Comparison of ENCODE assay signal across 16 cellular contexts in the genomic region with DNA sequence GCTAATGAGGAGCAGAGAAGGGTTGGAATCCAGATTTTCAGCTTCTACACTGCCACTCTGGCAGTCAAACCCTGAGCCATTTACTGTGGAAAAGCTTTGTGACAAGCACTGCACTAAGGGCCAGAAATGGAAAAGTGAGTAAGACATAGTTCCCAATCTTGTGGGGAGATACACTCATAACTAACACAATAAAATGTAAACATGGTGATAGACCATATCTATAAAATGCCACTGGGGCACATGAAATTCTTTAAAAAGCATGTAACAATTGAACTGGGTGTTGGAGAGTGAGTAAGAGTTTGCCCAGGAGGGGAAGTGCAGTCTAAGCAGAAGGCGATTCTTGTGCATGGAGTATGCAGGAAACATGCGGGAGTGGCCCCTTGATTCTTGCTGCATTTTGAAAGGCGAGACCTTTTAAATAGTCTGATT. TPM values are rescaled to one million over a fixed set of nuclear protein-coding genes. Genes with fewer than 3 reads are reported as not detected.
DNase-seq lines count a peak whose midpoint lies in the region; ATAC-seq and TF ChIP-seq lines count a peak whose summit lies in the region.
"Had no signal": no experiment of that assay in that cellular context is flagged by ENCODE, and none has a peak within 500 bp of the region (broad histone marks: within the 10 kb centered on the region; RNA-seq: fewer than 3 reads in every experiment).

No MANE protein-coding gene starts in this region.

- TF ChIP-seq CTCF in HFF-Myc (IDR thresholded peaks at IDR 0.05; ENCODE audit: low read depth, low read length, missing control alignments) (no peak), foreskin keratinocyte (conservative IDR thresholded peaks at IDR 0.05) (no peak)

- H3K36me3 ChIP-seq in ACC112 (ENCODE audit: insufficient read depth, low read length) (no peaks in the 10 kb centered on the region), adipocyte (ENCODE audit: control insufficient read depth, insufficient read depth, low read length, severe bottlenecking) (no peaks in the 10 kb centered on the region)
- H3K36me3 ChIP-seq: cardiac muscle cell, esophagus squamous epithelium, upper lobe of right lung had no signal

- no peak overlapping the region for H2AFZ ChIP-seq in ACC112 (ENCODE audit: low read length, unreplicated experiment)

- peak overlapping the region; percentile 24; the same call in 1 of the 2 replicates for H3K4me3 ChIP-seq in ACC112 (ENCODE audit: low read depth, low read length)
- no peak overlapping the region for H3K4me3 ChIP-seq in HFF-Myc (replicated peaks; ENCODE audit: low read depth, low read length)
- no peak overlapping the region for H3K4me3 ChIP-seq in adipocyte (ENCODE audit: low read length)
- H3K4me3 ChIP-seq: cardiac muscle cell, esophagus squamous epithelium, upper lobe of right lung had no signal

- H3K4me1 ChIP-seq in ACC112 (ENCODE audit: control insufficient read depth, insufficient read depth, low read length, unreplicated experiment) (peaks cover 27% of the 10 kb centered on the region), adipocyte (ENCODE audit: control insufficient read depth, insufficient read depth, low read length) (peaks cover 17% of the 10 kb centered on the region), foreskin keratinocyte (peaks cover 3% of the 10 kb centered on the region)
- H3K4me1 ChIP-seq: esophagus squamous epithelium, upper lobe of right lung had no signal

- DNase-seq in HFF-Myc (ENCODE audit: extremely low read depth, low read depth) (peak; percentile 22), adipocyte (ENCODE audit: low read depth) (peak; percentile 68), foreskin keratinocyte (peak; percentile 52 to 84), hypothalamus (lab: John Stamatoyannopoulos, UW) (no peak), CD1c-positive myeloid dendritic cell (ENCODE audit: extremely low spot score) (no peak)
- DNase-seq: activated T-cell treated with anti-CD3 and anti-CD28 coated beads, Interleukin-2, amount 50 U/mL, for 48 hours; esophagus squamous epithelium; natural killer cell; NCI-H1436 treated with DMSO at 0.1 percent for 48 hours; NCI-H774; upper lobe of right lung had no signal

- ATAC-seq in foreskin keratinocyte (peak; percentile 80), HG02938 (IDR thresholded peaks at IDR 0.05; ENCODE audit: unreplicated experiment) (no peak), GM21723 (IDR thresholded peaks at IDR 0.05; ENCODE audit: unreplicated experiment) (no peak)
- ATAC-seq: natural killer cell, upper lobe of right lung had no signal

- H3K9me3 ChIP-seq in adipocyte (ENCODE audit: control insufficient read depth, low read length) = no peaks in the 10 kb centered on the region
- H3K9me3 ChIP-seq: esophagus squamous epithelium, upper lobe of right lung had no signal

- H3K79me2 ChIP-seq in ACC112 (ENCODE audit: control insufficient read depth, insufficient read depth, low read length, unreplicated experiment) = no peaks in the 10 kb centered on the region

- peak overlapping the region; percentile 99 for H3K27ac ChIP-seq in ACC112 (ENCODE audit: low read depth, low read length)
- H3K27ac ChIP-seq in foreskin keratinocyte = no peak overlapping the region
- H3K27ac ChIP-seq: cardiac muscle cell, esophagus squamous epithelium, upper lobe of right lung had no signal

- H3K27me3 ChIP-seq in ACC112 (ENCODE audit: insufficient read depth, low read length) = no peaks in the 10 kb centered on the region
- H3K27me3 ChIP-seq in adipocyte (replicated peaks; ENCODE audit: control insufficient read depth, insufficient read depth, low read length) = no peaks in the 10 kb centered on the region
- H3K27me3 ChIP-seq in foreskin keratinocyte = no peaks in the 10 kb centered on the region
- H3K27me3 ChIP-seq: cardiac muscle cell, esophagus squamous epithelium, upper lobe of right lung had no signal

- H3K9ac ChIP-seq in adipocyte (ENCODE audit: low read length) = peak overlapping the region; percentile 24

RNA-seq across cellular contexts. Expression of gene ANXA5, which starts 32.0 kb away (rescaled TPM):
- total RNA-seq in foreskin keratinocyte = 445 and 484 TPM in 2 replicates
- polyA plus RNA-seq in foreskin keratinocyte = 393 and 397 TPM in 2 replicates

RNA-seq across cellular contexts. Expression of gene SMIM43, which starts 36.2 kb away (rescaled TPM):
- not detected in 2 replicates for total RNA-seq in foreskin keratinocyte
- 0.02 TPM in 1 of 2 replicates, not detected in the other for polyA plus RNA-seq in foreskin keratinocyte
- total RNA-seq: cardiac muscle cell, kidney epithelial cell, natural killer cell, upper lobe of right lung had no signal
- polyA plus RNA-seq: cardiac muscle cell had no signal

Comparison
In these comparisons a context has a peak if more than half of its experiments do, and no peak if none do; other contexts are left out.
1. DNase-seq: peak in HFF-Myc (single experiment), adipocyte (single experiment) and foreskin keratinocyte (2 of 2); none in hypothalamus (0 of 51) and CD1c-positive myeloid dendritic cell (single experiment).